In genomic region chr10:119761106-119761505, GRCh38 we compare ENCODE assay signal across 13 cellular contexts. TPM values are rescaled to one million over a fixed set of nuclear protein-coding genes. Genes with fewer than 3 reads are reported as not detected.
DNase-seq lines count a peak whose midpoint lies in the region; ATAC-seq, FAIRE-seq and TF ChIP-seq lines count a peak whose summit lies in the region.
"Had no signal": no experiment of that assay in that cellular context is flagged by ENCODE, and none has a peak within 500 bp of the region (broad histone marks: within the 10 kb centered on the region; RNA-seq: fewer than 3 reads in every experiment).

No MANE protein-coding gene starts in this region.

- FAIRE-seq in A549 (lab: Jason Lieb, UNC): no peak

- POLR2A ChIA-PET in A549 (lab: Yijun Ruan, JAX): interaction anchor here (0.7 kb wide), 1 partner anchor 35 kb away, joined by 4 read pairs; the partner anchor contains the start of gene INPP5F

- no peak for TF ChIP-seq CTCF in A549 (IDR thresholded peaks at IDR 0.05)

- CTCF ChIA-PET in A549 (lab: Yijun Ruan, JAX): interaction anchor here (0.6 to 3.6 kb wide), 4 partner anchors 10 to 163 kb away, joined by 3 to 27 read pairs (median 4); no protein-coding TSS in a partner anchor

- no peak for TF ChIP-seq POLR2A in A549 (IDR thresholded peaks at IDR 0.05; ENCODE audit: low read length)

- no peak overlapping the region for H3K27ac ChIP-seq in A549

- intact Hi-C loops in Right ventricle myocardium superior (cut with DNase I): no loop called here

- 79% methylated on average over 3 of the region's 3 CpGs for WGBS in A549 (ENCODE audit: missing lambda C conversion rate)

- no peak overlapping the region for H3K4me3 ChIP-seq in A549
- H3K4me3 ChIP-seq: prostate gland had no signal

- H3K4me1 ChIP-seq in A549: peaks cover 9% of the 10 kb centered on the region
- H3K4me1 ChIP-seq: prostate gland had no signal

- peak in 1 of 2 experiments; percentile 29; a peak in 1 of 6 replicates for ATAC-seq in A549
- ATAC-seq in HG02588 (IDR thresholded peaks at IDR 0.05; ENCODE audit: unreplicated experiment): no peak
- no peak for ATAC-seq in GM21786 (IDR thresholded peaks at IDR 0.05; ENCODE audit: unreplicated experiment)
- ATAC-seq in Right ventricle myocardium superior (ENCODE audit: poor library complexity): no peak
- ATAC-seq in GM21423 (IDR thresholded peaks at IDR 0.05; ENCODE audit: unreplicated experiment): no peak
- ATAC-seq: activated naive CD4-positive, alpha-beta T cell treated with anti-CD3 and anti-CD28 coated beads, Interleukin-2, amount 50 U/mL, for 72 hours; left colon had no signal

- H3K4me2 ChIP-seq in A549: peak overlapping the region; percentile 36

- TF ChIP-seq EP300 in A549 (IDR thresholded peaks at IDR 0.05): no peak

- no peaks in the 10 kb centered on the region for H3K9me3 ChIP-seq in A549
- H3K9me3 ChIP-seq: prostate gland had no signal

- DNase-seq in A549 (ENCODE audit: low read depth in 1 of 2, low spot score in 1 of 2) (no peak), HT1080 (ENCODE audit: low read depth) (peak; percentile 64), dedifferentiated amniotic fluid mesenchymal stem cell (ENCODE audit: extremely low spot score) (peak; percentile 72), myocyte (ENCODE audit: low read depth) (peak; percentile 62), Right ventricle myocardium superior (no peak)
- DNase-seq: GF-D8, left colon, NCI-H69 had no signal

- no peak for TF ChIP-seq RAD21 in A549 (conservative IDR thresholded peaks at IDR 0.05 in 1 of 2, IDR thresholded peaks at IDR 0.05 in 1 of 2)

TF ChIP-seq in A549, 52 proteins besides CTCF, POLR2A, EP300 and RAD21:
- TF ChIP-seq HEYL (CRISPR knock-in tag; IDR thresholded peaks at IDR 0.05): no peak
- no peak for TF ChIP-seq SREBF2 (IDR thresholded peaks at IDR 0.05)
- TF ChIP-seq ZFP36 (IDR thresholded peaks at IDR 0.05; ENCODE audit: borderline replicate concordance, partially characterized antibody): no peak
- TF ChIP-seq MAX (IDR thresholded peaks at IDR 0.05): no peak
- TF ChIP-seq CHD2 (IDR thresholded peaks at IDR 0.05; ENCODE audit: low read length, partially characterized antibody): no peak
- 0 out of 2 replicates have a peak, but pooled peaks have one; percentile 12 for TF ChIP-seq FOSL2 (IDR thresholded peaks at IDR 0.05)
- TF ChIP-seq FOSL2 (CRISPR knock-in tag; IDR thresholded peaks at IDR 0.05): peak; percentile 41; the same call in 1 of the 2 replicates
- TF ChIP-seq KDM5A (IDR thresholded peaks at IDR 0.05): no peak
- TF ChIP-seq HMGXB4 (CRISPR knock-in tag; IDR thresholded peaks at IDR 0.05; ENCODE audit: borderline replicate concordance): no peak
TF ChIP-seq in A549: peak in this region for 1.

RNA-seq across cellular contexts. Expression of gene INPP5F, which starts 35.3 kb away (rescaled TPM):
- 7.7 and 8.3 TPM in 2 replicates for polyA plus RNA-seq in A549 (2011; rRNA removed)
- polyA plus RNA-seq in A549 (2012; cell fraction: cytosol; rRNA removed): 2.8 and 3.2 TPM in 2 replicates
- polyA plus RNA-seq in A549 (2012; cell fraction: nucleus; rRNA removed): 2.4 and 4.2 TPM in 2 replicates
- 5.6 to 6.2 TPM (median 5.6 TPM) in 3 replicates for polyA plus RNA-seq in A549 (2017; fragmentation: RNase III; extraction: RNeasy Plus Mini Kit Qiagen cat#74134 plus additional on column Dnase treatment)
- 5.5 and 9.3 TPM in 2 replicates for polyA minus RNA-seq in A549 (2011; rRNA and poly(A)+ RNA removed)
- 17.2 and 19.0 TPM in 2 replicates for total RNA-seq in HT1080 (2014; rRNA removed; shearing (Covaris generic))
- 23.2 and 28.3 TPM in 2 replicates for polyA plus RNA-seq in HT1080 (2015; cell fraction: cytosol; rRNA removed)
- polyA plus RNA-seq in HT1080 (2015; cell fraction: nucleus; rRNA removed): 34.1 and 35.1 TPM in 2 replicates
- total RNA-seq in myocyte: 11.4 and 34.9 TPM in 2 replicates
- polyA plus RNA-seq in myocyte (2012): 10.3 TPM
- total RNA-seq in Right ventricle myocardium superior: 4.5 TPM

Comparison
In these comparisons a context has a peak if more than half of its experiments do, and no peak if none do; other contexts are left out.
1. DNase-seq: peak in HT1080 (single experiment), dedifferentiated amniotic fluid mesenchymal stem cell (single experiment) and myocyte (single experiment); none in A549 (0 of 2) and Right ventricle myocardium superior (single experiment).